In genomic region chr9:116112236-116112635, GRCh38 we compare ENCODE assay signal across 12 cellular contexts. TPM values are rescaled to one million over a fixed set of nuclear protein-coding genes. Genes with fewer than 3 reads are reported as not detected.
DNase-seq lines count a peak whose midpoint lies in the region; ATAC-seq and TF ChIP-seq lines count a peak whose summit lies in the region.
"Had no signal": no experiment of that assay in that cellular context is flagged by ENCODE, and none has a peak within 500 bp of the region (broad histone marks: within the 10 kb centered on the region; RNA-seq: fewer than 3 reads in every experiment).

No MANE protein-coding gene starts in this region.

- CTCF ChIA-PET in mammary epithelial cell (lab: Charles Lee; ENCODE audit: low non-redundant PET), result no interaction called here

- H3K9ac ChIP-seq in Karpas-422 (ENCODE audit: low read length), result no peak overlapping the region
- H3K9ac ChIP-seq in mammary epithelial cell (ENCODE audit: insufficient read depth, low read length), result no peak overlapping the region

- no peaks in the 10 kb centered on the region for H3K9me2 ChIP-seq in Karpas-422 (replicated peaks; ENCODE audit: insufficient read depth, low read length)

- H3K4me1 ChIP-seq in Karpas-422 (ENCODE audit: low read length) (no peaks in the 10 kb centered on the region), mammary epithelial cell (ENCODE audit: insufficient read depth, low read length) (no peaks in the 10 kb centered on the region), lower lobe of right lung (no peaks in the 10 kb centered on the region)

- no peaks in the 10 kb centered on the region for H4K20me1 ChIP-seq in Karpas-422 (ENCODE audit: insufficient read depth, low read depth, low read length)
- H4K20me1 ChIP-seq in mammary epithelial cell (ENCODE audit: insufficient read depth, low read length), result no peaks in the 10 kb centered on the region

- DNase-seq in COLO829 (ENCODE audit: low spot score) (peak; percentile 52), Karpas-422 (peak; percentile 61), mammary epithelial cell (peak; percentile 25), lower lobe of right lung (no peak), midbrain (lab: John Stamatoyannopoulos, UW) (no peak), HUDEP-2 (lab: John Stamatoyannopoulos, UW; ENCODE audit: unreplicated experiment in 76 of 76) (no peak)
- DNase-seq in activated CD4-positive, alpha-beta T cell treated with anti-CD3 and anti-CD28 coated beads for 1 hour, result no peak
- DNase-seq: activated CD8-positive, alpha-beta T cell treated with anti-CD3 and anti-CD28 coated beads for 36 hours; DMS79 treated with DMSO at 0.1 percent for 48 hours; NCI-H524 treated with DMSO at 0.1 percent for 48 hours; stimulated activated CD4-positive, alpha-beta T cell treated with anti-CD3 and anti-CD28 coated beads, Interleukin-4, amount 100 ng/mL, for 24 hours; T-cell had no signal

- in situ Hi-C loops in mammary epithelial cell (cut with MboI; ENCODE audit: low sequenced_read_pairs in 2 of 2), result loop anchor here in 1 of 2 donors (25.0 kb wide), 1 partner anchor 225 kb away; no protein-coding TSS in a partner anchor

- no peaks in the 10 kb centered on the region for H3K9me3 ChIP-seq in Karpas-422 (ENCODE audit: low read length)
- no peaks in the 10 kb centered on the region for H3K9me3 ChIP-seq in mammary epithelial cell (replicated peaks; ENCODE audit: insufficient read depth, low read length)
- no peaks in the 10 kb centered on the region for H3K9me3 ChIP-seq in lower lobe of right lung

- no TSS peak for BruUV-seq in mammary epithelial cell (replicated peaks; lab: Mats Ljungman, UMichigan)

- dilution Hi-C loops in mammary epithelial cell (cut with HindIII; ENCODE audit: low sequenced_read_pairs), result no loop called here

- no peak overlapping the region for H3K27ac ChIP-seq in Karpas-422 (ENCODE audit: low read length)
- H3K27ac ChIP-seq in mammary epithelial cell (ENCODE audit: insufficient read depth, low read depth, low read length), result no peak overlapping the region
- H3K27ac ChIP-seq in lower lobe of right lung, result no peak overlapping the region

- 100% methylated on average over 1 of the region's 1 CpG for WGBS in mammary epithelial cell (ENCODE audit: low coverage, missing lambda C conversion rate)

- H3K36me3 ChIP-seq in Karpas-422 (ENCODE audit: insufficient read depth, low read length) (no peaks in the 10 kb centered on the region), mammary epithelial cell (ENCODE audit: insufficient read depth, low read length) (no peaks in the 10 kb centered on the region), lower lobe of right lung (no peaks in the 10 kb centered on the region)

- H2AFZ ChIP-seq in Karpas-422 (ENCODE audit: low read length), result no peak overlapping the region
- no peak overlapping the region for H2AFZ ChIP-seq in mammary epithelial cell (ENCODE audit: low read depth, low read length)

- H3K79me2 ChIP-seq in Karpas-422 (ENCODE audit: low read length) (no peaks in the 10 kb centered on the region), mammary epithelial cell (ENCODE audit: insufficient read depth, low read length) (no peaks in the 10 kb centered on the region)

- H3K4me2 ChIP-seq in Karpas-422 (ENCODE audit: low read depth, low read length, poor library complexity, severe bottlenecking) (no peak overlapping the region), mammary epithelial cell (ENCODE audit: insufficient read depth, low read depth, low read length) (no peak overlapping the region)

- H3K27me3 ChIP-seq in Karpas-422 (ENCODE audit: low read length), result no peaks in the 10 kb centered on the region
- no peaks in the 10 kb centered on the region for H3K27me3 ChIP-seq in mammary epithelial cell (ENCODE audit: insufficient read depth, low read length)
- H3K27me3 ChIP-seq in lower lobe of right lung (ENCODE audit: low read depth), result no peaks in the 10 kb centered on the region

- intact Hi-C loops in mammary epithelial cell (cut with micrococcal nuclease), result loop anchor here (1.0 kb wide), 2 partner anchors 229 to 418 kb away; no protein-coding TSS in a partner anchor
- intact Hi-C loops in lower lobe of right lung (cut with DNase I), result no loop called here

- no peak overlapping the region for H3K4me3 ChIP-seq in Karpas-422 (ENCODE audit: low read length)
- no peak overlapping the region for H3K4me3 ChIP-seq in mammary epithelial cell (replicated peaks in 1 of 3; ENCODE audit: insufficient read depth in 1 of 3, low read depth in 2 of 3, low read length in 3 of 3)
- H3K4me3 ChIP-seq in lower lobe of right lung, result no peak overlapping the region

- no peak for ATAC-seq in lower lobe of right lung
- ATAC-seq: activated CD8-positive, alpha-beta T cell treated with anti-CD3 and anti-CD28 coated beads for 36 hours; T-cell had no signal

- TF ChIP-seq CTCF in mammary epithelial cell (conservative IDR thresholded peaks at IDR 0.05 in 1 of 2, IDR thresholded peaks at IDR 0.05 in 1 of 2; ENCODE audit: extremely low read depth in 1 of 2, insufficient read depth in 1 of 2, low read depth in 1 of 2, low read length in 2 of 2), result peak; percentile 49 to 57
- peak; percentile 31 for TF ChIP-seq CTCF in lower lobe of right lung (IDR thresholded peaks at IDR 0.05)

RNA-seq across cellular contexts. Expression of gene PAPPA, which starts 41.4 kb away (rescaled TPM):
- 0.14 and 0.30 TPM in 2 replicates for total RNA-seq in Karpas-422 (2014; rRNA removed; shearing (Covaris generic); ENCODE audit: low replicate concordance)
- total RNA-seq in mammary epithelial cell (under 1 TPM in 1 of 2 donors, not detected in 1; 0.33 TPM), lower lobe of right lung (2.2 TPM)
- 0.06 TPM for polyA plus RNA-seq in mammary epithelial cell
- not detected for polyA minus RNA-seq in mammary epithelial cell
- total RNA-seq: activated CD8-positive, alpha-beta T cell treated with anti-CD3 and anti-CD28 coated beads for 36 hours had no signal

Comparison
In these comparisons a context has a peak if more than half of its experiments do, and no peak if none do; other contexts are left out.
1. DNase-seq: peak in COLO829 (single experiment), Karpas-422 (single experiment) and mammary epithelial cell (single experiment); none in lower lobe of right lung (single experiment), activated CD4-positive, alpha-beta T cell treated with anti-CD3 and anti-CD28 coated beads for 1 hour (single experiment), midbrain (single experiment) and HUDEP-2 (0 of 76).